In genomic region chr2:42974697-42975357, GRCh38 we compare ENCODE assay signal across 1 cellular context.
TF ChIP-seq lines count a peak whose summit lies in the region.

No MANE protein-coding gene starts in this region.

TF ChIP-seq in HepG2, 621 proteins besides CTCF, POLR2A, EP300 and RAD21 (continued from another document and continues in another):
- TF ChIP-seq MNT (IDR thresholded peaks at IDR 0.05) (no peak), ZNF331 (CRISPR knock-in tag; IDR thresholded peaks at IDR 0.05) (peak; percentile 80), ZNF615 (CRISPR knock-in tag; IDR thresholded peaks at IDR 0.05; ENCODE audit: borderline replicate concordance) (no peak; the same call in 1 of the 2 replicates), BCL6 (CRISPR knock-in tag; IDR thresholded peaks at IDR 0.05) (peak; percentile 79), GABPB1 (CRISPR knock-in tag; IDR thresholded peaks at IDR 0.05) (peak; percentile 83), UBTF (CRISPR knock-in tag; IDR thresholded peaks at IDR 0.05) (peak; percentile 95), ZNF607 (CRISPR knock-in tag; IDR thresholded peaks at IDR 0.05; ENCODE audit: borderline replicate concordance) (no peak), HES4 (CRISPR knock-in tag; IDR thresholded peaks at IDR 0.05; ENCODE audit: borderline replicate concordance) (0 out of 2 replicates have a peak, but pooled peaks have one; percentile 23), ZSCAN25 (CRISPR knock-in tag; IDR thresholded peaks at IDR 0.05) (peak; percentile 92), ZNF160 (CRISPR knock-in tag; IDR thresholded peaks at IDR 0.05) (no peak; the same call in 1 of the 2 replicates), TFDP1 (CRISPR knock-in tag; IDR thresholded peaks at IDR 0.05; ENCODE audit: borderline replicate concordance) (peak; percentile 62; the same call in 1 of the 2 replicates), ZNF547 (CRISPR knock-in tag; IDR thresholded peaks at IDR 0.05) (peak; percentile 88), ZNF597 (CRISPR knock-in tag; IDR thresholded peaks at IDR 0.05) (no peak), NFKB2 (CRISPR knock-in tag; IDR thresholded peaks at IDR 0.05; ENCODE audit: borderline replicate concordance) (peak; percentile 96; the same call in 1 of the 2 replicates), IKZF1 (IDR thresholded peaks at IDR 0.05) (no peak), SMAD1 (CRISPR knock-in tag; IDR thresholded peaks at IDR 0.05; ENCODE audit: borderline replicate concordance, low read depth) (no peak), ARID2 (CRISPR knock-in tag; IDR thresholded peaks at IDR 0.05; ENCODE audit: borderline replicate concordance) (0 out of 2 replicates have a peak, but pooled peaks have one; percentile 93), KMT2A (CRISPR knock-in tag; IDR thresholded peaks at IDR 0.05) (peak; percentile 90; the same call in 1 of the 2 replicates), ZNF646 (CRISPR knock-in tag; IDR thresholded peaks at IDR 0.05) (peak; percentile 69; the same call in 1 of the 2 replicates), PHF8 (CRISPR knock-in tag; IDR thresholded peaks at IDR 0.05) (peak; percentile 67), ARNT2 (CRISPR knock-in tag; IDR thresholded peaks at IDR 0.05; ENCODE audit: low read depth) (peak; percentile 51), HMGXB4 (CRISPR knock-in tag; IDR thresholded peaks at IDR 0.05; ENCODE audit: borderline replicate concordance in 1 of 2, low read depth in 1 of 2) (peak; percentile 88 to 94; a peak in 3 of 4 replicates), REL (CRISPR knock-in tag; conservative IDR thresholded peaks at IDR 0.05) (0 out of 2 replicates have a peak, but pooled peaks have one; percentile 30), ZNF784 (CRISPR knock-in tag; IDR thresholded peaks at IDR 0.05; ENCODE audit: borderline replicate concordance) (peak; percentile 83), ZNF605 (CRISPR knock-in tag; IDR thresholded peaks at IDR 0.05) (peak; percentile 91; the same call in 1 of the 2 replicates), HIVEP1 (CRISPR knock-in tag; IDR thresholded peaks at IDR 0.05) (peak; percentile 100), ZNF207 (IDR thresholded peaks at IDR 0.05; ENCODE audit: borderline replicate concordance) (no peak), THAP8 (CRISPR knock-in tag; IDR thresholded peaks at IDR 0.05; ENCODE audit: borderline replicate concordance) (no peak), HDAC1 (CRISPR knock-in tag; IDR thresholded peaks at IDR 0.05) (peak; percentile 97), ZNF276 (CRISPR knock-in tag; IDR thresholded peaks at IDR 0.05; ENCODE audit: low read depth) (peak; percentile 90; the same call in 1 of the 2 replicates), ZBTB20 (CRISPR knock-in tag; IDR thresholded peaks at IDR 0.05; ENCODE audit: borderline replicate concordance, low read depth) (peak; percentile 59; the same call in 1 of the 2 replicates), HOXA7 (CRISPR knock-in tag; IDR thresholded peaks at IDR 0.05) (no peak), GRHL1 (CRISPR knock-in tag; conservative IDR thresholded peaks at IDR 0.05) (no peak), MYPOP (CRISPR knock-in tag; IDR thresholded peaks at IDR 0.05) (0 out of 2 replicates have a peak, but pooled peaks have one; percentile 56), YEATS2 (CRISPR knock-in tag; IDR thresholded peaks at IDR 0.05; ENCODE audit: borderline replicate concordance) (peak; percentile 66; the same call in 1 of the 2 replicates), ZKSCAN5 (CRISPR knock-in tag; IDR thresholded peaks at IDR 0.05) (no peak), HNRNPUL1 (IDR thresholded peaks at IDR 0.05; ENCODE audit: low read depth, low read length) (no peak)
